In genomic region chr14:45810152-45810872, GRCh38 we compare ENCODE assay signal across 12 cellular contexts.
DNase-seq lines count a peak whose midpoint lies in the region; ATAC-seq and TF ChIP-seq lines count a peak whose summit lies in the region.
"Had no signal": no experiment of that assay in that cellular context is flagged by ENCODE, and none has a peak within 500 bp of the region (broad histone marks: within the 10 kb centered on the region; RNA-seq: fewer than 3 reads in every experiment).

No MANE protein-coding gene starts in this region.

- intact Hi-C loops in A673 (cut with micrococcal nuclease; ENCODE audit: unreplicated experiment) (no loop called here), CD14-positive monocyte (cut with micrococcal nuclease) (no loop called here)
- intact Hi-C loops in activated naive CD4-positive, alpha-beta T cell treated with anti-CD3 and anti-CD28 coated beads for 36 hours (cut with micrococcal nuclease): no loop called here

- H3K4me3 Mint-ChIP-seq in CD14-positive monocyte: no peak overlapping the region
- no peak overlapping the region for H3K4me3 Mint-ChIP-seq in activated naive CD4-positive, alpha-beta T cell treated with anti-CD3 and anti-CD28 coated beads for 36 hours
- H3K4me3 Mint-ChIP-seq: activated CD8-positive, alpha-beta T cell treated with anti-CD3 and anti-CD28 coated beads, Interleukin-2, amount 10 ng/mL, durations not matched to agents 7 days and 5 days had no signal

- H3K36me3 Mint-ChIP-seq in CD14-positive monocyte: no peaks in the 10 kb centered on the region
- H3K36me3 Mint-ChIP-seq in activated naive CD4-positive, alpha-beta T cell treated with anti-CD3 and anti-CD28 coated beads for 36 hours (ENCODE audit: low read depth): no peaks in the 10 kb centered on the region

- ATAC-seq in GM18868 (IDR thresholded peaks at IDR 0.05; ENCODE audit: unreplicated experiment) (peak; percentile 65), HG02763 (IDR thresholded peaks at IDR 0.05; ENCODE audit: unreplicated experiment) (no peak)
- ATAC-seq: activated CD8-positive, alpha-beta T cell treated with anti-CD3 and anti-CD28 coated beads, Interleukin-2, amount 10 ng/mL, durations not matched to agents 7 days and 5 days; Right ventricle myocardium inferior had no signal

- no peak overlapping the region for H3K27ac Mint-ChIP-seq in CD14-positive monocyte
- no peak overlapping the region for H3K27ac Mint-ChIP-seq in activated naive CD4-positive, alpha-beta T cell treated with anti-CD3 and anti-CD28 coated beads for 36 hours
- H3K27ac Mint-ChIP-seq: activated CD8-positive, alpha-beta T cell treated with anti-CD3 and anti-CD28 coated beads, Interleukin-2, amount 10 ng/mL, durations not matched to agents 7 days and 5 days had no signal

- peaks cover 3% of the 10 kb centered on the region for H3K9me3 ChIP-seq in A673 (ENCODE audit: low read depth, low read length, poor library complexity, severe bottlenecking)

- no TSS peak for BruUV-seq in A673 (replicated peaks; lab: Mats Ljungman, UMichigan)

- CTCF ChIA-PET in A673 (lab: Charles Lee): no interaction called here
- CTCF ChIA-PET in activated naive CD4-positive, alpha-beta T cell treated with anti-CD3 and anti-CD28 coated beads for 36 hours (lab: Charles Lee): no interaction called here

- H3K4me1 ChIP-seq in A673 (ENCODE audit: insufficient read depth, low read length, poor library complexity, severe bottlenecking): no peaks in the 10 kb centered on the region

- H3K4me3 ChIP-seq in A673 (ENCODE audit: low read depth, low read length, poor library complexity, severe bottlenecking) (no peak overlapping the region), coronary artery (no peak overlapping the region)

- peak; percentile 27; the same call in 1 of the 2 replicates for TF ChIP-seq CTCF in A673 (conservative IDR thresholded peaks at IDR 0.05; ENCODE audit: low read depth, low read length)
- no peak for TF ChIP-seq CTCF in CD14-positive monocyte (IDR thresholded peaks at IDR 0.05)
- no peak for TF ChIP-seq CTCF in coronary artery (IDR thresholded peaks at IDR 0.05)

- no peaks in the 10 kb centered on the region for H3K4me1 Mint-ChIP-seq in CD14-positive monocyte
- no peaks in the 10 kb centered on the region for H3K4me1 Mint-ChIP-seq in activated naive CD4-positive, alpha-beta T cell treated with anti-CD3 and anti-CD28 coated beads for 36 hours (ENCODE audit: low read depth)

- peaks cover 0 to 2% (median 0%) of the 10 kb centered on the region in 3 donors for H3K27me3 Mint-ChIP-seq in CD14-positive monocyte (ENCODE audit: low read depth in 3 of 3)
- H3K27me3 Mint-ChIP-seq in activated naive CD4-positive, alpha-beta T cell treated with anti-CD3 and anti-CD28 coated beads for 36 hours (ENCODE audit: low read depth): no peaks in the 10 kb centered on the region

- DNase-seq in A673 (ENCODE audit: low spot score) (peak; percentile 21), OCI-M1 (lab: John Stamatoyannopoulos, UW) (peak; percentile 78), iPS-NIHi11 (ENCODE audit: low spot score) (peak; percentile 17), CD14-positive monocyte (ENCODE audit: low spot score) (no peak), coronary artery (ENCODE audit: low spot score) (no peak)
- no peak for DNase-seq in activated naive CD4-positive, alpha-beta T cell treated with anti-CD3 and anti-CD28 coated beads for 36 hours
- DNase-seq: activated CD8-positive, alpha-beta T cell treated with anti-CD3 and anti-CD28 coated beads, Interleukin-2, amount 10 ng/mL, durations not matched to agents 7 days and 5 days had no signal

- no peaks in the 10 kb centered on the region for H3K27me3 ChIP-seq in A673 (replicated peaks; ENCODE audit: insufficient read depth, low read depth, low read length, poor library complexity)

- H3K27ac ChIP-seq in A673 (ENCODE audit: low read depth, low read length, poor library complexity, severe bottlenecking) (no peak overlapping the region), coronary artery (no peak overlapping the region)
- H3K27ac ChIP-seq: C4-2B, KMS-11 had no signal

- POLR2A ChIA-PET in A673 (lab: Charles Lee; ENCODE audit: low non-redundant PET): no interaction called here

- peaks cover 0 to 2% (median 0%) of the 10 kb centered on the region in 7 donors for H3K9me3 Mint-ChIP-seq in CD14-positive monocyte
- H3K9me3 Mint-ChIP-seq in activated naive CD4-positive, alpha-beta T cell treated with anti-CD3 and anti-CD28 coated beads for 36 hours: peaks cover 2% of the 10 kb centered on the region

- H3K36me3 ChIP-seq in A673 (ENCODE audit: insufficient read depth, low read length, poor library complexity, severe bottlenecking): no peaks in the 10 kb centered on the region

Comparison
In these comparisons a context has a peak if more than half of its experiments do, and no peak if none do; other contexts are left out.
1. DNase-seq: peak in A673 (single experiment), OCI-M1 (single experiment) and iPS-NIHi11 (single experiment); none in CD14-positive monocyte (single experiment), activated naive CD4-positive, alpha-beta T cell treated with anti-CD3 and anti-CD28 coated beads for 36 hours (single experiment) and coronary artery (single experiment).